In genomic region chr1:157487430-157487829, GRCh38 we compare ENCODE assay signal across 24 cellular contexts.
"Had no signal": no experiment of that assay in that cellular context is flagged by ENCODE, and none has a peak within 500 bp of the region (broad histone marks: within the 10 kb centered on the region; RNA-seq: fewer than 3 reads in every experiment).

No MANE protein-coding gene starts in this region.

- H3K36me3 ChIP-seq: right atrium auricular region, sigmoid colon, tibial nerve, upper lobe of right lung, vagina had no signal

- H2AFZ ChIP-seq: hepatocyte had no signal

- H3K4me3 ChIP-seq: hepatocyte, lung, right atrium auricular region, sigmoid colon, skin epidermis, testis, tibial nerve, upper lobe of right lung, vagina had no signal

- DNase-seq: dermis blood vessel endothelial cell; effector CD4-positive, alpha-beta T cell; endodermal cell; foreskin melanocyte; head of caudate nucleus; kidney; left colon; left ventricle myocardium superior; mesendoderm; naive thymus-derived CD4-positive, alpha-beta T cell; posterior cingulate gyrus; sigmoid colon; stimulated activated CD4-positive, alpha-beta T cell treated with anti-CD3 and anti-CD28 coated beads, Interleukin-2, amount 100 ng/mL, for 24 hours; stimulated activated CD4-positive, alpha-beta T cell treated with anti-CD3 and anti-CD28 coated beads, Interleukin-4, amount 100 ng/mL, for 4 hours; stimulated activated naive B cell treated with anti-CD40 and anti-IgM and Interleukin-4, amounts not matched to agents 10 μg/mL and 1 μg/mL and 100 μg/mL, for 72 hours; stimulated activated naive CD8-positive, alpha-beta T cell treated with anti-CD3 and anti-CD28 coated beads, Interleukin-15, amount 100 ng/mL, for 72 hours; testis; upper lobe of right lung had no signal

- H3K79me2 ChIP-seq: hepatocyte had no signal

- H3K9me3 ChIP-seq: right atrium auricular region, sigmoid colon, testis, tibial nerve, upper lobe of right lung, vagina had no signal

- H3K4me2 ChIP-seq: hepatocyte had no signal

- H3K4me1 ChIP-seq: right atrium auricular region, sigmoid colon, testis, tibial nerve, upper lobe of right lung, vagina had no signal

- H3K27ac ChIP-seq: hepatocyte, right atrium auricular region, sigmoid colon, skin epidermis, testis, tibial nerve, upper lobe of right lung, vagina had no signal

- H3K27me3 ChIP-seq: hepatocyte, right atrium auricular region, sigmoid colon, testis, tibial nerve, vagina had no signal

- ATAC-seq: left colon; left ventricle myocardium superior; naive thymus-derived CD4-positive, alpha-beta T cell; stimulated activated naive B cell treated with anti-CD40 and anti-IgM and Interleukin-4, amounts not matched to agents 10 μg/mL and 1 μg/mL and 100 μg/mL, for 72 hours; stimulated activated naive CD8-positive, alpha-beta T cell treated with anti-CD3 and anti-CD28 coated beads, Interleukin-15, amount 100 ng/mL, for 72 hours; upper lobe of right lung had no signal
